In the genomic region with DNA sequence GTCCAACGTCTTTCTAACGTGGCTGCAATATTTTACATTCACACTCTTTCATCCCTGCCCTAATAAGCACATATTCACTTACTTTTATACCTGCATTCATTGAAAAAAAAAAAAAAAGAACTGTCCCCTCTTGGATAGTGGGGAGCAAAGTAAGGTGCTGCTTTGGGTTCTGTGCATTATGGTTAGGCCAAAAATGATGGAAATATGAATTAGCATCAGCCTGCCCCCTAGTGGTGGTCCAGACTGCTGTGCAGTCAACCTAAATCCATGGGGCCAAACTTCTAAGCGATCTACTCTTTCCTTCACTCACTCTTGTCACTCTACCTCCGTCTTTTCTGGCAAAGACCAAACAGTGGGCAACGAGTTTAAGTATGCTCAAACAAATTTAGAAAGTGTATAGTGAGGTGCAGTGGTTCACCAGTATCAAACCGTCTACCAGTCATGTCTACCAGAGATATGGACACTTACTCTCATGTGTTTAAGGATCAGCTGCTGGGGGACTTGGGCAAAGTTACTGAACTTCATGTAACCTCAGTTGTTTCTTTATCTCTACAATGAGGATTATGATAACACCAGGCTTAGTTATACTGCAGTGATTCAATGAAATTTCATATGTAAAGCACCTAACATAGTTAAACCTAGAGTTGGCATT, we compare ENCODE assay signal across 8 cellular contexts.
DNase-seq lines count a peak whose midpoint lies in the region; ATAC-seq and TF ChIP-seq lines count a peak whose summit lies in the region.

No MANE protein-coding gene starts in this region.

- WGBS in testis, 2 donors, result 60 to 61% methylated on average over 6 of the region's 6 CpGs

- H3K27ac ChIP-seq in left lung (no peak overlapping the region), testis (no peak overlapping the region)

- intact Hi-C loops in left lung (cut with DNase I) (no loop called here), testis (cut with DNase I; ENCODE audit: low total_unique reads) (no loop called here)

- in situ Hi-C loops in GM13977 (cut with MboI; ENCODE audit: low pct_unique_long_range_greater_than_20kb, low sequenced_read_pairs, unreplicated experiment), result loop anchor here (25.0 kb wide), 1 partner anchor 1487 kb away; no protein-coding TSS in a partner anchor
- in situ Hi-C loops in astrocyte of the cerebellum (cut with HindIII; ENCODE audit: low sequenced_read_pairs), result no loop called here

- H3K36me3 ChIP-seq in left lung, result no peaks in the 10 kb centered on the region
- H3K36me3 ChIP-seq in testis (ENCODE audit: low read depth, missing control alignments), result no peaks in the 10 kb centered on the region

- H3K9me3 ChIP-seq in left lung, result no peaks in the 10 kb centered on the region
- no peaks in the 10 kb centered on the region for H3K9me3 ChIP-seq in testis

- ATAC-seq in HG02759 (IDR thresholded peaks at IDR 0.05; ENCODE audit: unreplicated experiment), result peak; percentile 91
- peak; percentile 73 for ATAC-seq in left lung

- no peaks in the 10 kb centered on the region for H3K27me3 ChIP-seq in left lung
- H3K27me3 ChIP-seq in testis, result no peaks in the 10 kb centered on the region

- H3K4me3 ChIP-seq in AG09309 (ENCODE audit: control insufficient read depth, low read depth, low read length) (no peak overlapping the region), astrocyte of the cerebellum (ENCODE audit: low read depth, low read length) (no peak overlapping the region), left lung (no peak overlapping the region), testis (no peak overlapping the region)

- H3K4me1 ChIP-seq in left lung, result no peaks in the 10 kb centered on the region
- H3K4me1 ChIP-seq in testis, result no peaks in the 10 kb centered on the region

- no peak for DNase-seq in AG09309 (ENCODE audit: low read depth)
- DNase-seq in GM13977 (ENCODE audit: low spot score), result peak; percentile 17
- DNase-seq in NCI-H1105 (lab: John Stamatoyannopoulos, UW), result peak; percentile 30
- no peak for DNase-seq in astrocyte of the cerebellum (ENCODE audit: low read depth)
- no peak for DNase-seq in left lung
- DNase-seq in testis, result peak; percentile 54
- DNase-seq in NCI-H1092 (lab: John Stamatoyannopoulos, UW), result no peak

- TF ChIP-seq CTCF in AG09309 (IDR thresholded peaks at IDR 0.05; ENCODE audit: control insufficient read depth, insufficient read depth, low read depth, low read length, missing control alignments) (peak; percentile 63), GM13977 (IDR thresholded peaks at IDR 0.05; ENCODE audit: extremely low read depth, insufficient read depth, missing control alignments) (peak; percentile 86), astrocyte of the cerebellum (IDR thresholded peaks at IDR 0.05; ENCODE audit: low read depth, low read length, missing control alignments) (peak; percentile 73), left lung (IDR thresholded peaks at IDR 0.05) (peak; percentile 59 to 63), testis (IDR thresholded peaks at IDR 0.05) (peak; percentile 40 to 80 (median 75))

- TF ChIP-seq POLR2A in testis (IDR thresholded peaks at IDR 0.05), result no peak

Comparison
In these comparisons a context has a peak if more than half of its experiments do, and no peak if none do; other contexts are left out.
1. DNase-seq: peak in GM13977 (single experiment), NCI-H1105 (single experiment) and testis (single experiment); none in AG09309 (single experiment), astrocyte of the cerebellum (single experiment), left lung (0 of 2) and NCI-H1092 (single experiment).
2. Peak in every context shown above with its lines, with median percentiles within 50 percentile points of each other: CTCF ChIP-seq.